32 cellular contexts compared by ENCODE assay signal in the genomic region with DNA sequence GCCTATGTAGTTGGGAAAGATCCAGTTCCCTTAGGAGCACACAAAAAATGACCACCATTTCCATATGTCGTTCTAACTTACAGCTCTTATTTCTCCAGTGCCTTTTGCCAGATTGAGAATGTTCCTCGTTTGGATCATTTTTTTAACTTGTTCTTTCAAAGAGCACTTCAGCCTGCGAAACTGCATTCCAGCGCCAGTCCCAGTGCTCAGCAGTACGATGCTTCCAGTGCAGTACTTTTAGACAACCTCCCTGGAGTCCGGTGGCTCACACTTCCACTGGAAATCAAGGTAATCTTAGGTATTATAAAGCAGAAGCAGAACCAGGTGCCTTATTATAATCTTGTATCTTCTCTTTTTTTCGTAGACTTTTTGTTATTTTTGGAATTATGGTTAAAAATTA. TPM values are rescaled to one million over a fixed set of nuclear protein-coding genes. Genes with fewer than 3 reads are reported as not detected.
"Had no signal": no experiment of that assay in that cellular context is flagged by ENCODE, and none has a peak within 500 bp of the region (broad histone marks: within the 10 kb centered on the region; RNA-seq: fewer than 3 reads in every experiment).

No MANE protein-coding gene starts in this region.

- H3K9me3 ChIP-seq: ascending aorta had no signal

- H3K27me3 ChIP-seq: ascending aorta, cardiac muscle cell had no signal

- ATAC-seq: activated CD4-positive, alpha-beta T cell treated with anti-CD3 and anti-CD28 coated beads for 36 hours; activated CD8-positive, alpha-beta memory T cell treated with anti-CD3 and anti-CD28 coated beads, Interleukin-2, amount 10 ng/mL, durations not matched to agents 7 days and 5 days; activated CD8-positive, alpha-beta T cell treated with anti-CD3 and anti-CD28 coated beads, Interleukin-2, amount 10 ng/mL, durations not matched to agents 7 days and 5 days; activated naive CD8-positive, alpha-beta T cell treated with anti-CD3 and anti-CD28 coated beads, Interleukin-2, amount 50 U/mL, for 24 hours had no signal

- H3K4me3 ChIP-seq: ascending aorta, cardiac muscle cell had no signal

- H3K27ac ChIP-seq: ascending aorta, cardiac muscle cell, VCaP had no signal

- DNase-seq: activated B cell treated with CpG ODN at 0.5 μM for 24 hours; activated CD4-positive, alpha-beta memory T cell treated with anti-CD3 and anti-CD28 coated beads, Interleukin-2, amount 10 ng/mL, durations not matched to agents 7 days and 5 days; activated CD4-positive, alpha-beta T cell treated with anti-CD3 and anti-CD28 coated beads for 1 hour; activated CD4-positive, alpha-beta T cell treated with anti-CD3 and anti-CD28 coated beads for 36 hours; activated CD4-positive, alpha-beta T cell treated with anti-CD3 and anti-CD28 coated beads for 48 hours; activated CD4-positive, alpha-beta T cell treated with anti-CD3 and anti-CD28 coated beads, Interleukin-2, amount 10 ng/mL, durations not matched to agents 7 days and 5 days; activated CD4-positive, alpha-beta T cell treated with anti-CD3 and anti-CD28 coated beads, Interleukin-2, amount 50 U/mL, for 48 hours; activated CD8-positive, alpha-beta memory T cell treated with anti-CD3 and anti-CD28 coated beads for 24 hours; activated CD8-positive, alpha-beta memory T cell treated with anti-CD3 and anti-CD28 coated beads, Interleukin-2, amount 10 ng/mL, durations not matched to agents 7 days and 5 days; activated CD8-positive, alpha-beta memory T cell treated with anti-CD3 and anti-CD28 coated beads, Interleukin-2, amount 50 U/mL, for 48 hours; activated CD8-positive, alpha-beta T cell treated with anti-CD3 and anti-CD28 coated beads, Interleukin-2, amount 10 ng/mL, durations not matched to agents 7 days and 5 days; activated effector memory CD4-positive, alpha-beta T cell treated with Interleukin-2 at 50 U/mL for 16 hours; activated gamma-delta T cell; activated naive CD4-positive, alpha-beta T cell treated with anti-CD3 and anti-CD28 coated beads, Interleukin-2, amount 10 ng/mL, durations not matched to agents 7 days and 5 days; activated naive CD4-positive, alpha-beta T cell treated with Interleukin-2 at 50 U/mL for 16 hours; activated naive CD8-positive, alpha-beta T cell treated with anti-CD3 and anti-CD28 coated beads, Interleukin-2, amount 10 ng/mL, durations not matched to agents 7 days and 5 days; activated naive CD8-positive, alpha-beta T cell treated with anti-CD3 and anti-CD28 coated beads, Interleukin-2, amount 50 U/mL, for 24 hours; activated T-cell treated with anti-CD3 and anti-CD28 coated beads, Interleukin-2, amount 50 U/mL, for 24 hours; activated T-cell treated with anti-CD3 and anti-CD28 coated beads, Interleukin-2, amount 50 U/mL, for 48 hours; amygdala; anterior cingulate cortex; central memory CD4-positive, alpha-beta T cell; SW 1271; T-helper 1 cell; T-helper 2 cell; T-helper 9 cell had no signal

- H3K4me1 ChIP-seq: ascending aorta had no signal

RNA-seq across cellular contexts. Expression of a gene that starts 42.6 kb away (rescaled TPM):
- total RNA-seq: activated B cell treated with CpG ODN at 0.5 μM for 24 hours; activated CD4-positive, alpha-beta memory T cell treated with anti-CD3 and anti-CD28 coated beads, Interleukin-2, amount 10 ng/mL, durations not matched to agents 7 days and 5 days; activated CD4-positive, alpha-beta T cell treated with anti-CD3 and anti-CD28 coated beads for 36 hours; activated CD4-positive, alpha-beta T cell treated with anti-CD3 and anti-CD28 coated beads, Interleukin-2, amount 10 ng/mL, durations not matched to agents 7 days and 5 days; activated CD8-positive, alpha-beta memory T cell treated with anti-CD3 and anti-CD28 coated beads, Interleukin-2, amount 10 ng/mL, durations not matched to agents 7 days and 5 days; activated CD8-positive, alpha-beta T cell treated with anti-CD3 and anti-CD28 coated beads, Interleukin-2, amount 10 ng/mL, durations not matched to agents 7 days and 5 days; activated naive CD8-positive, alpha-beta T cell treated with anti-CD3 and anti-CD28 coated beads, Interleukin-2, amount 10 ng/mL, durations not matched to agents 7 days and 5 days; activated T-helper 2 cell treated with anti-CD3 and anti-CD28 coated beads, Interferon-gamma antibody, Interleukin-2, Interleukin-4, amounts not matched to agents 10 μg/mL and 5 μg/mL and 100 μg/mL, durations not matched to agents 14 hours and 24 hours and 36 hours; ascending aorta; bronchial epithelial cell; cardiac muscle cell had no signal
- polyA plus RNA-seq: adipose tissue had no signal

RNA-seq across cellular contexts. Expression of a gene that starts 54.8 kb away (rescaled TPM):
- total RNA-seq: activated CD4-positive, alpha-beta memory T cell treated with anti-CD3 and anti-CD28 coated beads, Interleukin-2, amount 10 ng/mL, durations not matched to agents 7 days and 5 days; activated T-helper 2 cell treated with anti-CD3 and anti-CD28 coated beads, Interferon-gamma antibody, Interleukin-2, Interleukin-4, amounts not matched to agents 10 μg/mL and 5 μg/mL and 100 μg/mL, durations not matched to agents 14 hours and 24 hours and 36 hours had no signal
